8 cellular contexts compared by ENCODE assay signal in the genomic region with DNA sequence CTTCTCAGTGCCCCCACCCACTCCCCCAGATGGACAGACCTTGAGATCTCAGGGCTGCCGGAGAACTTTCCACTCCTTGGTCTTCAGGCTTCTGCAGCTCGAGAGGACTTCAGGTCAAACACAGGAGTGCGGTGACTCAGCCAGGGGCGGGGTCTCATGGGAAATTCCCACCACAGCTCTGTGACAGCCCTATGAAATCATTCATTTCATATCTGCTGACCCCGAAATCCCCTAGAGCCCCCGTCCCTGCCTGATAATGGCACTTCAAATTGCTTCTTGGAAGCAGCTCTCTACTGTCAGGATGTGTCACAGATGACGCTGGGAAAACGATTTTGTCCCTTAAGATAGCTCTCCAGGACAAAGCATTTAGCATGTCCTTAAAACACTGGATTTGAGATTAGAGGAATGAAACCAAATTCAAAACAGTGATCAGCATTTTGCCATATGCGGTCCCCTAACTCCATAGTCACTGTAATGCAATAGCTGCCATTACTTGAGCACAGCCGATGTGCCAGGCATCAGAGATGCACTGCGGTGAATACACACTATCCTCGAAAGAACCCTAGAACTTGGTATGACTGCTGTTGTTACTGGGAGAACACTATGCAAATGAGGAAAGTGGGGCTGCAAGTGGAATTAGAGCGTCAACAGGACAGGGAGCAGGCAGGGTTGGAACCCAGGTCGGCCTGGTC. TPM values are rescaled to one million over a fixed set of nuclear protein-coding genes. Genes with fewer than 3 reads are reported as not detected.
A peak's percentile ranks its signal among the peaks of the same experiment; 100 is the strongest.
DNase-seq lines count a peak whose midpoint lies in the region; TF ChIP-seq lines count a peak whose summit lies in the region.

A gene (minus strand): TSS at position 95 of the 692 bp plus-strand sequence. CDS start 845 bp downstream, outside the sequence.

- no peak for TF ChIP-seq EP300 in suprapubic skin (IDR thresholded peaks at IDR 0.05)

- H3K9me3 ChIP-seq in suprapubic skin = no peaks in the 10 kb centered on the region

- H3K4me1 ChIP-seq in suprapubic skin = peaks cover 11% of the 10 kb centered on the region

- peaks cover 26% of the 10 kb centered on the region for H3K27me3 ChIP-seq in suprapubic skin

- DNase-seq in activated gamma-delta T cell treated with Interleukin-2 at 50 U/mL for 16 hours (peak; percentile 40), activated gamma-delta T cell (lab: John Stamatoyannopoulos, UW) (no peak), iris pigment epithelial cell (ENCODE audit: low read depth) (peak; percentile 76), suprapubic skin (ENCODE audit: low spot score in 2 of 2) (no peak), inferior parietal cortex (ENCODE audit: extremely low spot score) (no peak), NCI-H1694 treated with DMSO at 0.1 percent for 48 hours (lab: John Stamatoyannopoulos, UW) (no peak)
- DNase-seq in activated CD8-positive, alpha-beta memory T cell treated with anti-CD3 and anti-CD28 coated beads, Interleukin-2, amount 50 U/mL, for 24 hours (ENCODE audit: extremely low read depth) = peak; percentile 78
- DNase-seq in stimulated activated CD8-positive, alpha-beta memory T cell treated with anti-CD3 and anti-CD28 coated beads, Interleukin-4, amount 100 ng/mL, for 24 hours (ENCODE audit: low read depth) = peak; percentile 86

- H3K27ac ChIP-seq in suprapubic skin = no peak within 1 kb of the TSS

- H3K4me3 ChIP-seq in suprapubic skin = no peak within 1 kb of the TSS

- no peaks in the 10 kb centered on the region for H3K36me3 ChIP-seq in suprapubic skin

- TF ChIP-seq POLR2A in suprapubic skin (IDR thresholded peaks at IDR 0.05) = no peak

- WGBS in suprapubic skin = 58% methylated on average over 14 of the region's 14 CpGs

- no peak for TF ChIP-seq CTCF in suprapubic skin (IDR thresholded peaks at IDR 0.05)

RNA-seq across cellular contexts. Expression of the gene that starts here (rescaled TPM):
- not detected for total RNA-seq in suprapubic skin

Comparison
In these comparisons a context has a peak if more than half of its experiments do, and no peak if none do; other contexts are left out.
1. DNase-seq: peak in activated gamma-delta T cell treated with Interleukin-2 at 50 U/mL for 16 hours (single experiment), activated CD8-positive, alpha-beta memory T cell treated with anti-CD3 and anti-CD28 coated beads, Interleukin-2, amount 50 U/mL, for 24 hours (single experiment), iris pigment epithelial cell (single experiment) and stimulated activated CD8-positive, alpha-beta memory T cell treated with anti-CD3 and anti-CD28 coated beads, Interleukin-4, amount 100 ng/mL, for 24 hours (single experiment); none in activated gamma-delta T cell (single experiment), suprapubic skin (0 of 2), inferior parietal cortex (single experiment) and NCI-H1694 treated with DMSO at 0.1 percent for 48 hours (single experiment).